In genomic region chr16:80166082-80166481, GRCh38 we compare ENCODE assay signal across 26 cellular contexts.
"Had no signal": no experiment of that assay in that cellular context is flagged by ENCODE, and none has a peak within 500 bp of the region (broad histone marks: within the 10 kb centered on the region; RNA-seq: fewer than 3 reads in every experiment).

No MANE protein-coding gene starts in this region.

- H3K27me3 Mint-ChIP-seq: activated naive CD8-positive, alpha-beta T cell treated with anti-CD3 and anti-CD28 coated beads, Interleukin-2, amount 50 U/mL, for 24 hours had no signal

- H3K4me3 Mint-ChIP-seq: activated CD4-positive, alpha-beta T cell treated with anti-CD3 and anti-CD28 coated beads, Interleukin-2, amount 10 ng/mL, durations not matched to agents 24 days and 14 days; activated CD8-positive, alpha-beta T cell treated with anti-CD3 and anti-CD28 coated beads for 36 hours; activated naive CD4-positive, alpha-beta T cell treated with anti-CD3 and anti-CD28 coated beads for 36 hours; activated naive CD8-positive, alpha-beta T cell; activated naive CD8-positive, alpha-beta T cell treated with anti-CD3 and anti-CD28 coated beads, Interleukin-2, amount 50 U/mL, for 24 hours; activated T-cell treated with anti-CD3 and anti-CD28 coated beads, Interleukin-2, amount 50 U/mL, for 24 hours; T-helper 1 cell treated with Interleukin-12 subunit alpha and Interleukin-12 subunit beta and Interleukin-4 antibody, amounts not matched to agents 30 μg/mL and 1 μg/mL, for 36 hours; T-helper 2 cell treated with Interferon-gamma antibody and Interleukin-4, amounts not matched to agents 5 μg/mL and 100 μg/mL, for 36 hours had no signal

- H3K4me3 ChIP-seq: SJSA1 had no signal

- DNase-seq: activated CD4-positive, alpha-beta T cell treated with anti-CD3 and anti-CD28 coated beads, Interleukin-2, amount 10 ng/mL, durations not matched to agents 24 days and 14 days; activated CD4-positive, alpha-beta T cell treated with anti-CD3 and anti-CD28 coated beads, Interleukin-2, amount 50 U/mL, for 4 hours; activated CD8-positive, alpha-beta T cell treated with anti-CD3 and anti-CD28 coated beads for 36 hours; activated gamma-delta T cell treated with Interleukin-2 at 50 U/mL for 16 hours; activated naive CD4-positive, alpha-beta T cell treated with anti-CD3 and anti-CD28 coated beads for 36 hours; activated naive CD8-positive, alpha-beta T cell treated with anti-CD3 and anti-CD28 coated beads, Interleukin-2, amount 50 U/mL, for 24 hours; activated T-cell treated with anti-CD3 and anti-CD28 coated beads, Interleukin-2, amount 50 U/mL, for 24 hours; amniotic stem cell; aorta; brain microvascular endothelial cell; central memory CD4-positive, alpha-beta T cell; MM.1S; MV-4-11; NCI-H1092; NCI-H1436 treated with DMSO at 0.1 percent for 48 hours; NCI-H187 treated with DMSO at 0.1 percent for 48 hours; NCI-H2081 treated with DMSO at 0.1 percent for 48 hours; NCI-H345; NCI-H524 treated with DMSO at 0.1 percent for 48 hours; SHP77; SK-N-SH had no signal

- H3K4me2 ChIP-seq: SK-N-SH had no signal

- ATAC-seq: activated CD8-positive, alpha-beta T cell treated with anti-CD3 and anti-CD28 coated beads for 36 hours; activated naive CD8-positive, alpha-beta T cell treated with anti-CD3 and anti-CD28 coated beads, Interleukin-2, amount 50 U/mL, for 24 hours; Panc1 had no signal

- H3K27ac ChIP-seq: brain microvascular endothelial cell, SJSA1 had no signal

- H3K27ac Mint-ChIP-seq: activated CD4-positive, alpha-beta T cell treated with anti-CD3 and anti-CD28 coated beads, Interleukin-2, amount 10 ng/mL, durations not matched to agents 24 days and 14 days; activated CD8-positive, alpha-beta T cell treated with anti-CD3 and anti-CD28 coated beads for 36 hours; activated naive CD4-positive, alpha-beta T cell treated with anti-CD3 and anti-CD28 coated beads for 36 hours; activated naive CD8-positive, alpha-beta T cell; activated naive CD8-positive, alpha-beta T cell treated with anti-CD3 and anti-CD28 coated beads, Interleukin-2, amount 50 U/mL, for 24 hours; activated T-cell treated with anti-CD3 and anti-CD28 coated beads, Interleukin-2, amount 50 U/mL, for 24 hours; T-helper 1 cell treated with Interleukin-12 subunit alpha and Interleukin-12 subunit beta and Interleukin-4 antibody, amounts not matched to agents 30 μg/mL and 1 μg/mL, for 36 hours; T-helper 2 cell treated with Interferon-gamma antibody and Interleukin-4, amounts not matched to agents 5 μg/mL and 100 μg/mL, for 36 hours had no signal

- H3K9me3 ChIP-seq: SJSA1, SK-N-SH had no signal

- H3K27me3 ChIP-seq: brain microvascular endothelial cell, SJSA1 had no signal

- H3K36me3 Mint-ChIP-seq: activated naive CD8-positive, alpha-beta T cell had no signal

- H3K9me3 Mint-ChIP-seq: activated CD4-positive, alpha-beta T cell treated with anti-CD3 and anti-CD28 coated beads, Interleukin-2, amount 10 ng/mL, durations not matched to agents 24 days and 14 days; activated CD8-positive, alpha-beta T cell treated with anti-CD3 and anti-CD28 coated beads for 36 hours; activated naive CD4-positive, alpha-beta T cell treated with anti-CD3 and anti-CD28 coated beads for 36 hours; activated naive CD8-positive, alpha-beta T cell treated with anti-CD3 and anti-CD28 coated beads, Interleukin-2, amount 50 U/mL, for 24 hours; activated T-cell treated with anti-CD3 and anti-CD28 coated beads, Interleukin-2, amount 50 U/mL, for 24 hours; T-helper 1 cell treated with Interleukin-12 subunit alpha and Interleukin-12 subunit beta and Interleukin-4 antibody, amounts not matched to agents 30 μg/mL and 1 μg/mL, for 36 hours; T-helper 2 cell treated with Interferon-gamma antibody and Interleukin-4, amounts not matched to agents 5 μg/mL and 100 μg/mL, for 36 hours had no signal

- H3K36me3 ChIP-seq: brain microvascular endothelial cell, SJSA1 had no signal

- H3K4me1 Mint-ChIP-seq: activated CD4-positive, alpha-beta T cell treated with anti-CD3 and anti-CD28 coated beads, Interleukin-2, amount 10 ng/mL, durations not matched to agents 24 days and 14 days; activated naive CD8-positive, alpha-beta T cell treated with anti-CD3 and anti-CD28 coated beads, Interleukin-2, amount 50 U/mL, for 24 hours had no signal

- H3K9ac ChIP-seq: SK-N-SH had no signal
